Comparison of ENCODE assay signal across 9 cellular contexts in the genomic region with DNA sequence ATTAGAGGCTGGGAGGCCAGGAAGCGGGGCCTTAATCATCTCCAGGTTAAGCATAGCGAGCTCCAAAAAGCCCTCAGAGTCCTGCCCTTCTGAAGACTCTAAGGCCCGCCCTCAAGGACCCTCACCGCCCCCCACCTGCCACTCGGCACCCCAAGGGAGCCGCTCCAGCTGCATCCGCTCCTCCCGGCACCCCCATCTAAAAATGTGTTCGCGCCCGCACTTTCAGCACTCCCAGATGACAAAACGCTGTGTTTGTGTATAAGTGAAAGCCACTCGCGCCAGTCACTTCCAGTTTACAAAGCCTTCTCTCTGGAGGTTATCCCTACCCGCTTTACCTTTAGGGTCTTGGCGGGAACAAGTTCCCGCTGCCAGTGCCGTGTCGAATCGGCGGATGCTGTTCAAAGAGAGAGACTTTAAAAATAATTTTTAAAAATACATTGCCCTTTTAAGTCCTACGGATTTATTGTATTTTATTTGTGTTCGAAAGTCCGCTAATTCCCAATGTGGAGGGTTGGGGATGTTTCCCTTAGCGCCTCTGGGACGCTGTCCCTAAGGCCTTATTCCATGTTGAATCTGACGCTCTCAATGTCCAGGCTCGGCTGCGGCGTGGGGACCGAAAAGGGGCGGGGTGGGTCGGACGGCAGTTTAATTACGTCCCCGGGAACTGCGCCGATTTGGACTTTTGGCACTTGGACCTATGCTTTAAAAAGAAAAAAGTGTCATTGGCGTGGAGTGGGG. TPM values are rescaled to one million over a fixed set of nuclear protein-coding genes. Genes with fewer than 3 reads are reported as not detected.
DNase-seq lines count a peak whose midpoint lies in the region; ATAC-seq, FAIRE-seq and TF ChIP-seq lines count a peak whose summit lies in the region.
"Had no signal": no experiment of that assay in that cellular context is flagged by ENCODE, and none has a peak within 500 bp of the region (broad histone marks: within the 10 kb centered on the region; RNA-seq: fewer than 3 reads in every experiment).

Gene DCLRE1A, minus strand, starts transcription at position 64 of the 738 bp plus-strand sequence. CDS start 900 bp downstream, outside the sequence.
Gene NHLRC2, plus strand, starts transcription at position 643 of the 738 bp plus-strand sequence. CDS start 212 bp downstream, outside the sequence.

- POLR2A ChIA-PET in WTC11 (lab: Charles Lee) = interaction anchor here (0.6 kb wide), 1 partner anchor 303 kb away, joined by 7 read pairs; no protein-coding TSS in a partner anchor

- ATAC-seq in HG03039 (IDR thresholded peaks at IDR 0.05; ENCODE audit: unreplicated experiment) (peak; percentile 38), WTC11 (peak; percentile 82)

- no peaks in the 10 kb centered on the region for H3K27me3 ChIP-seq in bronchial epithelial cell (ENCODE audit: control insufficient read depth, insufficient read depth, low read length)

- CTCF ChIA-PET in WTC11 (lab: Charles Lee) = interaction anchor here (0.6 kb wide), 1 partner anchor 149 kb away, joined by 3 read pairs; no protein-coding TSS in a partner anchor

- H3K4me3 ChIP-seq in bronchial epithelial cell (ENCODE audit: low read depth, low read length) = peak within 1 kb of the TSS; percentile 93

- H3K27ac Mint-ChIP-seq in WTC11 = peak within 1 kb of the TSS; percentile 98

- TF ChIP-seq CTCF in WTC11 (IDR thresholded peaks at IDR 0.05) (no peak), bronchial epithelial cell (IDR thresholded peaks at IDR 0.05; ENCODE audit: insufficient read depth, low read length, severe bottlenecking) (no peak)

- no peaks in the 10 kb centered on the region for H3K27me3 Mint-ChIP-seq in WTC11 (ENCODE audit: low read depth)

- H3K36me3 ChIP-seq in bronchial epithelial cell (ENCODE audit: control insufficient read depth, insufficient read depth, low read length) = no peaks in the 10 kb centered on the region

- peak; percentile 12 to 84 for DNase-seq in NCI-H2081 (lab: John Stamatoyannopoulos, UW)
- DNase-seq in NCI-H2081 treated with DMSO at 0.1 percent for 48 hours (lab: John Stamatoyannopoulos, UW) = no peak
- DNase-seq in NCI-H2196 treated with DMSO at 0.1 percent for 48 hours (lab: John Stamatoyannopoulos, UW; ENCODE audit: unreplicated experiment) = peak; percentile 25
- DNase-seq in WTC11 (ENCODE audit: low spot score) = peak; percentile 67
- DNase-seq in bronchial epithelial cell (ENCODE audit: low read depth) = peak; percentile 47
- DNase-seq in inferior parietal cortex (ENCODE audit: extremely low spot score) = peak; percentile 82
- peak; percentile 62 for DNase-seq in smooth muscle cell of the brain vasculature (ENCODE audit: low read depth, low spot score)

- FAIRE-seq in bronchial epithelial cell (lab: Jason Lieb, UNC) = no peak
- FAIRE-seq: G401.6 had no signal

- H3K4me1 Mint-ChIP-seq in WTC11 = peaks cover 25% of the 10 kb centered on the region

- H3K9me3 Mint-ChIP-seq in WTC11 = no peaks in the 10 kb centered on the region

- peaks cover 11% of the 10 kb centered on the region for H3K36me3 Mint-ChIP-seq in WTC11

- peak within 1 kb of the TSS; percentile 96 for H3K4me3 Mint-ChIP-seq in WTC11

TF ChIP-seq in WTC11, 78 proteins besides CTCF, POLR2A, EP300 and RAD21:
- TF ChIP-seq IRF2 (CRISPR knock-in tag; IDR thresholded peaks at IDR 0.05; ENCODE audit: borderline replicate concordance, low read depth) = no peak
- 0 out of 2 replicates have a peak, but pooled peaks have one; percentile 14 for TF ChIP-seq HMGA2 (CRISPR knock-in tag; IDR thresholded peaks at IDR 0.05)
- TF ChIP-seq OVOL2 (CRISPR knock-in tag; IDR thresholded peaks at IDR 0.05; ENCODE audit: borderline replicate concordance) = no peak
- TF ChIP-seq, protein P1, sequence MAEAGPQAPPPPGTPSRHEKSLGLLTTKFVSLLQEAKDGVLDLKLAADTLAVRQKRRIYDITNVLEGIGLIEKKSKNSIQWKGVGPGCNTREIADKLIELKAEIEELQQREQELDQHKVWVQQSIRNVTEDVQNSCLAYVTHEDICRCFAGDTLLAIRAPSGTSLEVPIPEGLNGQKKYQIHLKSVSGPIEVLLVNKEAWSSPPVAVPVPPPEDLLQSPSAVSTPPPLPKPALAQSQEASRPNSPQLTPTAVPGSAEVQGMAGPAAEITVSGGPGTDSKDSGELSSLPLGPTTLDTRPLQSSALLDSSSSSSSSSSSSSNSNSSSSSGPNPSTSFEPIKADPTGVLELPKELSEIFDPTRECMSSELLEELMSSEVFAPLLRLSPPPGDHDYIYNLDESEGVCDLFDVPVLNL (CRISPR knock-in tag; IDR thresholded peaks at IDR 0.05; ENCODE audit: borderline replicate concordance, low read depth) = peak; percentile 61; the same call in 1 of the 2 replicates
- 0 out of 2 replicates have a peak, but pooled peaks have one; percentile 34 for TF ChIP-seq ZNF281 (CRISPR knock-in tag; IDR thresholded peaks at IDR 0.05)
- TF ChIP-seq NR3C1 (CRISPR knock-in tag; conservative IDR thresholded peaks at IDR 0.05; ENCODE audit: low read depth) = 0 out of 2 replicates have a peak, but pooled peaks have one; percentile 38
- TF ChIP-seq, protein P2, sequence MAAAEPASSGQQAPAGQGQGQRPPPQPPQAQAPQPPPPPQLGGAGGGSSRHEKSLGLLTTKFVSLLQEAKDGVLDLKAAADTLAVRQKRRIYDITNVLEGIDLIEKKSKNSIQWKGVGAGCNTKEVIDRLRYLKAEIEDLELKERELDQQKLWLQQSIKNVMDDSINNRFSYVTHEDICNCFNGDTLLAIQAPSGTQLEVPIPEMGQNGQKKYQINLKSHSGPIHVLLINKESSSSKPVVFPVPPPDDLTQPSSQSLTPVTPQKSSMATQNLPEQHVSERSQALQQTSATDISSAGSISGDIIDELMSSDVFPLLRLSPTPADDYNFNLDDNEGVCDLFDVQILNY (CRISPR knock-in tag; IDR thresholded peaks at IDR 0.05) = 0 out of 2 replicates have a peak, but pooled peaks have one; percentile 70
- peak; percentile 19; the same call in 1 of the 2 replicates for TF ChIP-seq SP1 (CRISPR knock-in tag; conservative IDR thresholded peaks at IDR 0.05)
- peak; percentile 52; the same call in 1 of the 2 replicates for TF ChIP-seq ZNF423 (CRISPR knock-in tag; IDR thresholded peaks at IDR 0.05)
- no peak for TF ChIP-seq ZNF396 (CRISPR knock-in tag; IDR thresholded peaks at IDR 0.05; ENCODE audit: borderline replicate concordance)

RNA-seq across cellular contexts. Expression of gene DCLRE1A, which starts in this region (rescaled TPM):
- 10.5 to 11.8 TPM (median 11.3 TPM) in 3 replicates for total RNA-seq in WTC11 (2021)
- 6.8 and 9.2 TPM in 2 replicates for total RNA-seq in bronchial epithelial cell

RNA-seq across cellular contexts. Expression of gene NHLRC2, which starts in this region (rescaled TPM):
- total RNA-seq in WTC11 (2021) (37.9 to 40.7 TPM (median 38.4 TPM) in 3 replicates), bronchial epithelial cell (9.5 and 13.4 TPM in 2 replicates)
